1 cellular context compared by ENCODE assay signal in the genomic region with DNA sequence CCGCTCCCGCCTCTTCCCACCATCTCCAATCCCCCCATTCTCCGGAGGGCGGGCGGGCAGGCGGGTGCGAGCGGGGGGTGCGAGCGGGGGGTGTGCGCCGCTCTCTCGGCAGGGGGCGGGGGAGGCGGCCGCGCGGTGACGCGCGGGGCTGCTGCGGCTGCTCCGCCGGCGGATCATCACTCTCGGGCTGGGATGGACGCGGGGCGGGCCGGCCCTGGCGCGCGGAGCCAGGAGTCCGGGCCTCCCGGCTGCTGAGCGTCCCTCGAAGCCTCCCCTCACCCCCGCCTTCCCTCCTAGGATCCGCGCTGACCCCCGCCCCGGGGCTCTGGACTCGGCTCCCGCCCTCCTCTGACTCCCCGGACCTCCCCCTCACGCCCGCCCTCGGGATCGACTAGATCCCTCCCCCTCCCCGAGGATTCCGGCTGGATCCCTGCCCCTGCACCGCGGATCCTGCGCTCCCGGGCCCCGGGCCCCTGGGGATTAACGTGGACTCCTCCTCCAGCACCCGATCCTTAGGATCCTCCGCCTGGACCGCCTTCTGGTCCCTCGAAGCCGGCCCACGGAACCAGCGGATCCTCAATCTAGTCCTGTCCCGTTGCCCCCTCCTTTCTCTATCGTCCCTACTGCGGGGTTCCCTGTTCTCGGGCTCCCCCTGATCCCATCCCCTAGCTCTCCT.
A peak's percentile ranks its signal among the peaks of the same experiment; 100 is the strongest.
TF ChIP-seq lines count a peak whose summit lies in the region.

No MANE protein-coding gene starts in this region.

TF ChIP-seq in HepG2, 621 proteins besides CTCF, POLR2A, EP300 and RAD21:
- TF ChIP-seq RXRA (CRISPR knock-in tag; IDR thresholded peaks at IDR 0.05) (peak; percentile 25; the same call in 1 of the 2 replicates), HES4 (CRISPR knock-in tag; IDR thresholded peaks at IDR 0.05; ENCODE audit: borderline replicate concordance) (peak; percentile 70; the same call in 1 of the 2 replicates), PITX1 (CRISPR knock-in tag; IDR thresholded peaks at IDR 0.05) (0 out of 2 replicates have a peak, but pooled peaks have one; percentile 16), KDM5B (CRISPR knock-in tag; IDR thresholded peaks at IDR 0.05; ENCODE audit: borderline replicate concordance) (0 out of 2 replicates have a peak, but pooled peaks have one; percentile 31), HDAC6 (IDR thresholded peaks at IDR 0.05; ENCODE audit: low read depth, low read length) (no peak), HNRNPK (IDR thresholded peaks at IDR 0.05; ENCODE audit: low read depth, low read length, poor library complexity, severe bottlenecking) (peak; percentile 12), MTA1 (CRISPR knock-in tag; IDR thresholded peaks at IDR 0.05; ENCODE audit: borderline replicate concordance) (peak; percentile 14; the same call in 1 of the 2 replicates), ZC3H13 (CRISPR knock-in tag; IDR thresholded peaks at IDR 0.05) (no peak), GATA4 (IDR thresholded peaks at IDR 0.05; ENCODE audit: borderline replicate concordance, low read depth) (0 out of 2 replicates have a peak, but pooled peaks have one; percentile 4), ZMAT3 (CRISPR knock-in tag; conservative IDR thresholded peaks at IDR 0.05) (0 out of 2 replicates have a peak, but pooled peaks have one; percentile 26), YEATS4 (CRISPR knock-in tag; IDR thresholded peaks at IDR 0.05; ENCODE audit: borderline replicate concordance) (0 out of 2 replicates have a peak, but pooled peaks have one; percentile 30)
- TF ChIP-seq, protein P1, sequence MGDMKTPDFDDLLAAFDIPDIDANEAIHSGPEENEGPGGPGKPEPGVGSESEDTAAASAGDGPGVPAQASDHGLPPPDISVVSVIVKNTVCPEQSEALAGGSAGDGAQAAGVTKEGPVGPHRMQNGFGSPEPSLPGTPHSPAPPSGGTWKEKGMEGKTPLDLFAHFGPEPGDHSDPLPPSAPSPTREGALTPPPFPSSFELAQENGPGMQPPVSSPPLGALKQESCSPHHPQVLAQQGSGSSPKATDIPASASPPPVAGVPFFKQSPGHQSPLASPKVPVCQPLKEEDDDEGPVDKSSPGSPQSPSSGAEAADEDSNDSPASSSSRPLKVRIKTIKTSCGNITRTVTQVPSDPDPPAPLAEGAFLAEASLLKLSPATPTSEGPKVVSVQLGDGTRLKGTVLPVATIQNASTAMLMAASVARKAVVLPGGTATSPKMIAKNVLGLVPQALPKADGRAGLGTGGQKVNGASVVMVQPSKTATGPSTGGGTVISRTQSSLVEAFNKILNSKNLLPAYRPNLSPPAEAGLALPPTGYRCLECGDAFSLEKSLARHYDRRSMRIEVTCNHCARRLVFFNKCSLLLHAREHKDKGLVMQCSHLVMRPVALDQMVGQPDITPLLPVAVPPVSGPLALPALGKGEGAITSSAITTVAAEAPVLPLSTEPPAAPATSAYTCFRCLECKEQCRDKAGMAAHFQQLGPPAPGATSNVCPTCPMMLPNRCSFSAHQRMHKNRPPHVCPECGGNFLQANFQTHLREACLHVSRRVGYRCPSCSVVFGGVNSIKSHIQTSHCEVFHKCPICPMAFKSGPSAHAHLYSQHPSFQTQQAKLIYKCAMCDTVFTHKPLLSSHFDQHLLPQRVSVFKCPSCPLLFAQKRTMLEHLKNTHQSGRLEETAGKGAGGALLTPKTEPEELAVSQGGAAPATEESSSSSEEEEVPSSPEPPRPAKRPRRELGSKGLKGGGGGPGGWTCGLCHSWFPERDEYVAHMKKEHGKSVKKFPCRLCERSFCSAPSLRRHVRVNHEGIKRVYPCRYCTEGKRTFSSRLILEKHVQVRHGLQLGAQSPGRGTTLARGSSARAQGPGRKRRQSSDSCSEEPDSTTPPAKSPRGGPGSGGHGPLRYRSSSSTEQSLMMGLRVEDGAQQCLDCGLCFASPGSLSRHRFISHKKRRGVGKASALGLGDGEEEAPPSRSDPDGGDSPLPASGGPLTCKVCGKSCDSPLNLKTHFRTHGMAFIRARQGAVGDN (CRISPR knock-in tag; IDR thresholded peaks at IDR 0.05), result 0 out of 2 replicates have a peak, but pooled peaks have one; percentile 5
- TF ChIP-seq, protein P2, sequence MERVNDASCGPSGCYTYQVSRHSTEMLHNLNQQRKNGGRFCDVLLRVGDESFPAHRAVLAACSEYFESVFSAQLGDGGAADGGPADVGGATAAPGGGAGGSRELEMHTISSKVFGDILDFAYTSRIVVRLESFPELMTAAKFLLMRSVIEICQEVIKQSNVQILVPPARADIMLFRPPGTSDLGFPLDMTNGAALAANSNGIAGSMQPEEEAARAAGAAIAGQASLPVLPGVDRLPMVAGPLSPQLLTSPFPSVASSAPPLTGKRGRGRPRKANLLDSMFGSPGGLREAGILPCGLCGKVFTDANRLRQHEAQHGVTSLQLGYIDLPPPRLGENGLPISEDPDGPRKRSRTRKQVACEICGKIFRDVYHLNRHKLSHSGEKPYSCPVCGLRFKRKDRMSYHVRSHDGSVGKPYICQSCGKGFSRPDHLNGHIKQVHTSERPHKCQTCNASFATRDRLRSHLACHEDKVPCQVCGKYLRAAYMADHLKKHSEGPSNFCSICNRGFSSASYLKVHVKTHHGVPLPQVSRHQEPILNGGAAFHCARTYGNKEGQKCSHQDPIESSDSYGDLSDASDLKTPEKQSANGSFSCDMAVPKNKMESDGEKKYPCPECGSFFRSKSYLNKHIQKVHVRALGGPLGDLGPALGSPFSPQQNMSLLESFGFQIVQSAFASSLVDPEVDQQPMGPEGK (CRISPR knock-in tag; IDR thresholded peaks at IDR 0.05), result peak; percentile 63; the same call in 1 of the 2 replicates
- TF ChIP-seq, protein P3, sequence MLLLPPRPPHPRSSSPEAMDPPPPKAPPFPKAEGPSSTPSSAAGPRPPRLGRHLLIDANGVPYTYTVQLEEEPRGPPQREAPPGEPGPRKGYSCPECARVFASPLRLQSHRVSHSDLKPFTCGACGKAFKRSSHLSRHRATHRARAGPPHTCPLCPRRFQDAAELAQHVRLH (CRISPR knock-in tag; IDR thresholded peaks at IDR 0.05; ENCODE audit: borderline replicate concordance, low read depth), result no peak
- TF ChIP-seq, protein P4, sequence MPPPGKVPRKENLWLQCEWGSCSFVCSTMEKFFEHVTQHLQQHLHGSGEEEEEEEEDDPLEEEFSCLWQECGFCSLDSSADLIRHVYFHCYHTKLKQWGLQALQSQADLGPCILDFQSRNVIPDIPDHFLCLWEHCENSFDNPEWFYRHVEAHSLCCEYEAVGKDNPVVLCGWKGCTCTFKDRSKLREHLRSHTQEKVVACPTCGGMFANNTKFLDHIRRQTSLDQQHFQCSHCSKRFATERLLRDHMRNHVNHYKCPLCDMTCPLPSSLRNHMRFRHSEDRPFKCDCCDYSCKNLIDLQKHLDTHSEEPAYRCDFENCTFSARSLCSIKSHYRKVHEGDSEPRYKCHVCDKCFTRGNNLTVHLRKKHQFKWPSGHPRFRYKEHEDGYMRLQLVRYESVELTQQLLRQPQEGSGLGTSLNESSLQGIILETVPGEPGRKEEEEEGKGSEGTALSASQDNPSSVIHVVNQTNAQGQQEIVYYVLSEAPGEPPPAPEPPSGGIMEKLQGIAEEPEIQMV (CRISPR knock-in tag; IDR thresholded peaks at IDR 0.05; ENCODE audit: low read depth), result 0 out of 2 replicates have a peak, but pooled peaks have one; percentile 29
